In genomic region chr18:49562481-49563129, GRCh38 we compare ENCODE assay signal across 9 cellular contexts. TPM values are rescaled to one million over a fixed set of nuclear protein-coding genes. Genes with fewer than 3 reads are reported as not detected.
DNase-seq lines count a peak whose midpoint lies in the region; ATAC-seq and TF ChIP-seq lines count a peak whose summit lies in the region.
"Had no signal": no experiment of that assay in that cellular context is flagged by ENCODE, and none has a peak within 500 bp of the region (broad histone marks: within the 10 kb centered on the region; RNA-seq: fewer than 3 reads in every experiment).

No MANE protein-coding gene starts in this region.

- TF ChIP-seq EP300 in esophagus muscularis mucosa (IDR thresholded peaks at IDR 0.05) = no peak

- H3K36me3 ChIP-seq in RWPE2 (ENCODE audit: low read depth) (peaks cover 30% of the 10 kb centered on the region), esophagus muscularis mucosa (no peaks in the 10 kb centered on the region), spleen (no peaks in the 10 kb centered on the region)
- H3K36me3 ChIP-seq: tibial nerve had no signal

- no peaks in the 10 kb centered on the region for H3K9me3 Mint-ChIP-seq in natural killer cell

- H3K4me1 Mint-ChIP-seq in natural killer cell = peaks cover 24 to 34% of the 10 kb centered on the region in 2 donors

- TF ChIP-seq POLR2A in esophagus muscularis mucosa (IDR thresholded peaks at IDR 0.05; ENCODE audit: low read depth) (no peak), spleen (IDR thresholded peaks at IDR 0.05) (no peak)

- H3K27me3 Mint-ChIP-seq in natural killer cell (ENCODE audit: low read depth in 2 of 2) = peaks cover 62 to 86% of the 10 kb centered on the region in 2 donors

- intact Hi-C loops in esophagus muscularis mucosa (cut with DNase I) (no loop called here), natural killer cell (cut with micrococcal nuclease) (no loop called here), spleen (cut with DNase I; ENCODE audit: low total_unique reads) (no loop called here)

- H3K27ac ChIP-seq in RWPE2 (ENCODE audit: poor library complexity, severe bottlenecking) = peak overlapping the region; percentile 80
- no peak overlapping the region for H3K27ac ChIP-seq in esophagus muscularis mucosa (replicated peaks in 1 of 4)
- H3K27ac ChIP-seq in spleen = no peak overlapping the region
- H3K27ac ChIP-seq: tibial nerve had no signal

- peak overlapping the region; percentile 88 for H3K4me3 Mint-ChIP-seq in natural killer cell

- ATAC-seq in RWPE2 (ENCODE audit: low read depth) (peak; percentile 17; the same call in 2 of the 3 replicates), natural killer cell (no peak), GM19023 (IDR thresholded peaks at IDR 0.05; ENCODE audit: unreplicated experiment) (no peak), HG03097 (IDR thresholded peaks at IDR 0.05; ENCODE audit: low FRiP score, unreplicated experiment) (no peak)

- 55% methylated on average over 11 of the region's 11 CpGs for WGBS in esophagus muscularis mucosa
- WGBS in spleen, 5 donors = 36 to 57% (median 44%) methylated on average over 11 of the region's 11 CpGs

- DNase-seq in Daoy (ENCODE audit: low read depth) = peak; percentile 30
- no peak for DNase-seq in RWPE2 (ENCODE audit: low spot score)
- no peak for DNase-seq in esophagus muscularis mucosa (ENCODE audit: extremely low spot score)
- DNase-seq in natural killer cell = no peak
- DNase-seq in spleen = no peak
- no peak for DNase-seq in GDM1 (lab: John Stamatoyannopoulos, UW)

- no peak for TF ChIP-seq CTCF in RWPE2 (IDR thresholded peaks at IDR 0.05; ENCODE audit: poor library complexity, severe bottlenecking)
- TF ChIP-seq CTCF in esophagus muscularis mucosa (IDR thresholded peaks at IDR 0.05) = no peak
- no peak for TF ChIP-seq CTCF in natural killer cell (IDR thresholded peaks at IDR 0.05)
- no peak for TF ChIP-seq CTCF in spleen (IDR thresholded peaks at IDR 0.05 in 8 of 11, conservative IDR thresholded peaks at IDR 0.05 in 3 of 11)

- H3K4me3 ChIP-seq in RWPE2 (ENCODE audit: severe bottlenecking) = peak overlapping the region; percentile 40
- peak overlapping the region; percentile 43 to 57 (median 46) for H3K4me3 ChIP-seq in esophagus muscularis mucosa
- peak overlapping the region in 3 of 8 donors; percentile 27 to 65 (median 40) for H3K4me3 ChIP-seq in spleen

- H3K9me3 ChIP-seq in RWPE2 (ENCODE audit: severe bottlenecking) = no peaks in the 10 kb centered on the region
- H3K9me3 ChIP-seq in esophagus muscularis mucosa = no peaks in the 10 kb centered on the region
- no peaks in the 10 kb centered on the region for H3K9me3 ChIP-seq in spleen
- H3K9me3 ChIP-seq: tibial nerve had no signal

- H3K4me1 ChIP-seq in RWPE2 (ENCODE audit: insufficient read depth, poor library complexity, severe bottlenecking) (peaks cover 14% of the 10 kb centered on the region), esophagus muscularis mucosa (peaks cover 25 to 30% (median 29%) of the 10 kb centered on the region in 4 donors), spleen (peaks cover 12 to 29% (median 23%) of the 10 kb centered on the region in 6 donors)

- H3K27me3 ChIP-seq in RWPE2 (ENCODE audit: insufficient read depth, poor library complexity, severe bottlenecking) = no peaks in the 10 kb centered on the region
- peaks cover 4 to 82% (median 16%) of the 10 kb centered on the region in 4 donors for H3K27me3 ChIP-seq in esophagus muscularis mucosa
- peaks cover 0 to 86% (median 44%) of the 10 kb centered on the region in 7 donors for H3K27me3 ChIP-seq in spleen (replicated peaks in 1 of 7)

- H3K27ac Mint-ChIP-seq in natural killer cell = no peak overlapping the region

- no peaks in the 10 kb centered on the region for H3K36me3 Mint-ChIP-seq in natural killer cell

RNA-seq across cellular contexts. Expression of gene LIPG, which starts 0.7 kb away (rescaled TPM):
- total RNA-seq in Daoy (2014; rRNA removed; shearing (Covaris generic)) = 32.6 and 40.3 TPM in 2 replicates
- total RNA-seq in esophagus muscularis mucosa (10 to 100 TPM in 1 of 4 donors, 1 to 10 TPM in 1, under 1 TPM in 1, not detected in 1; 0.06 to 11.9 (median 1.3) TPM), natural killer cell (under 1 TPM in 1 of 3 donors, not detected in 2; 0.48 TPM), spleen (1 to 10 TPM in 2 of 7 donors, under 1 TPM in 2, not detected in 3; 0.35 to 2.7 (median 1.2) TPM)
- polyA plus RNA-seq in spleen = under 1 TPM; 0.11 to 0.24 (median 0.22) TPM
